8 cellular contexts compared by ENCODE assay signal in genomic region chr11:5689551-5689983, GRCh38. TPM values are rescaled to one million over a fixed set of nuclear protein-coding genes. Genes with fewer than 3 reads are reported as not detected.
DNase-seq lines count a peak whose midpoint lies in the region; ATAC-seq, FAIRE-seq and TF ChIP-seq lines count a peak whose summit lies in the region.

TRIM22 (plus strand) TSS chr11:5689790; CDS start chr11:5696233, 6,443 bp downstream.

- peak; percentile 83 for ATAC-seq in GM18520 (IDR thresholded peaks at IDR 0.05; ENCODE audit: unreplicated experiment)
- peak; percentile 68 for ATAC-seq in HG02943 (IDR thresholded peaks at IDR 0.05; ENCODE audit: low read depth, unreplicated experiment)
- peak; percentile 63 to 73 (median 68) for ATAC-seq in heart left ventricle

- 26 to 44% (median 39%) methylated on average over 2 of the region's 2 CpGs for WGBS in heart left ventricle, 4 donors
- WGBS in prostate gland, result 2% methylated on average over 2 of the region's 2 CpGs

- TF ChIP-seq POLR2A in heart left ventricle (IDR thresholded peaks at IDR 0.05) (peak in 1 of 2 donors; percentile 18), prostate gland (IDR thresholded peaks at IDR 0.05) (peak; percentile 44)

- no peak for FAIRE-seq in D721Med (lab: Jason Lieb, UNC)

- H3K36me3 ChIP-seq in heart left ventricle (peaks cover 0 to 14% (median 0%) of the 10 kb centered on the region in 9 donors), prostate gland (no peaks in the 10 kb centered on the region)

- DNase-seq in SIG-M5 (lab: John Stamatoyannopoulos, UW), result peak; percentile 94
- peak; percentile 10 for DNase-seq in activated naive CD8-positive, alpha-beta T cell treated with anti-CD3 and anti-CD28 coated beads, Interleukin-2, amount 50 U/mL, for 16 hours (ENCODE audit: low read depth, low spot score)
- peak in 4 of 5 donors; percentile 32 to 46 (median 39) for DNase-seq in heart left ventricle
- peak; percentile 38 for DNase-seq in prostate gland (ENCODE audit: low spot score)
- no peak for DNase-seq in D721Med (ENCODE audit: insufficient read length, low spot score)
- DNase-seq in NCI-H1417 treated with DMSO at 0.1 percent for 48 hours (lab: John Stamatoyannopoulos, UW), result no peak

- no peak for TF ChIP-seq CTCF in heart left ventricle (IDR thresholded peaks at IDR 0.05)
- TF ChIP-seq CTCF in prostate gland (IDR thresholded peaks at IDR 0.05), result no peak
- TF ChIP-seq CTCF in D721Med (IDR thresholded peaks at IDR 0.05; ENCODE audit: insufficient read depth, missing control alignments), result no peak

- H3K27me3 ChIP-seq in heart left ventricle (no peaks in the 10 kb centered on the region), prostate gland (replicated peaks; ENCODE audit: insufficient read depth) (no peaks in the 10 kb centered on the region)

- H3K4me1 ChIP-seq in heart left ventricle (peaks cover 0 to 44% (median 15%) of the 10 kb centered on the region in 12 donors), prostate gland (replicated peaks) (no peaks in the 10 kb centered on the region)

- H3K4me3 ChIP-seq in heart left ventricle (peak within 1 kb of the TSS; percentile 11 to 77 (median 58)), prostate gland (peak within 1 kb of the TSS; percentile 18 to 37)

- intact Hi-C loops in heart left ventricle (cut with DNase I) (loop anchor here in 4 of 10 donors (5.0 to 10.0 kb wide), 3 partner anchors 62 to 67 kb away; partner anchors contain the start of gene TRIM34 (in 3 of the 4)), prostate gland (cut with DNase I) (loop anchor here (5.0 to 10.0 kb wide), 2 partner anchors 65 to 92 kb away; partner anchors contain the start of genes TRIM34 and TRIM6)

- H3K9me3 ChIP-seq in heart left ventricle (no peaks in the 10 kb centered on the region), prostate gland (no peaks in the 10 kb centered on the region)

- H3K27ac ChIP-seq in heart left ventricle (peak within 1 kb of the TSS; percentile 77 to 99 (median 88)), prostate gland (peak within 1 kb of the TSS; percentile 82 to 83)

RNA-seq across cellular contexts. Expression of gene TRIM22, which starts in this region (rescaled TPM):
- total RNA-seq in heart left ventricle, result 10 to 100 TPM in 8 of 9 donors, 1 to 10 TPM in 1; 9.4 to 83.0 (median 17.0) TPM
- 1 to 10 TPM; 9.2 to 10.0 TPM for polyA plus RNA-seq in heart left ventricle
- total RNA-seq in prostate gland, result 10 to 100 TPM; 32.8 to 47.4 TPM

Comparison
In these comparisons a context has a peak if more than half of its experiments do, and no peak if none do; other contexts are left out.
1. DNase-seq: peak in SIG-M5 (single experiment), activated naive CD8-positive, alpha-beta T cell treated with anti-CD3 and anti-CD28 coated beads, Interleukin-2, amount 50 U/mL, for 16 hours (single experiment), heart left ventricle (4 of 5) and prostate gland (single experiment); none in D721Med (single experiment) and NCI-H1417 treated with DMSO at 0.1 percent for 48 hours (single experiment).
2. Peak in every context shown above with its lines, with median percentiles within 50 percentile points of each other: ATAC-seq.